2 cellular contexts compared by ENCODE assay signal in the genomic region with DNA sequence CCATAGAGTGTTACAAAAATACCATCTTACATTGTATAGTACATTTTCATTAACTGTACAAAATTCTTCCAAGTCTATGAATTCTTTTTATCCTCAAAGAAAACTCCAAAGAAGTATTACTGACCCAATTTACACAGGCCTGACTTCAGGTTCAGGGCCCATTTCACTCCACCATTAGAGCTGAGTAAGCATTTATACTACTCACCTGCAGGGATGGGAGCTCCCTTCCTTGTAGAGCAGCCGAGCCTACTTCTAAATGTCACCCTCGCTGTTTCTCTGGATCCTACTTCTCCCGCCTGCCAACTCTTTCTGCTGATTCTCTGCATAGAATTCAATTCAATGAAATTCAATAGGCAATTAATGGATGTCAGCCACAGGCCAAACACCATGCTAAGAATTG.
A peak's percentile ranks its signal among the peaks of the same experiment; 100 is the strongest.
TF ChIP-seq lines count a peak whose summit lies in the region.

No MANE protein-coding gene starts in this region.

TF ChIP-seq in A549, 52 proteins besides CTCF, POLR2A, EP300 and RAD21:
- TF ChIP-seq BHLHE40 (IDR thresholded peaks at IDR 0.05; ENCODE audit: low read depth, low read length) (no peak), MAFK (IDR thresholded peaks at IDR 0.05; ENCODE audit: partially characterized antibody) (peak; percentile 36)

TF ChIP-seq in K562, 482 proteins besides CTCF, POLR2A, EP300 and RAD21:
- TF ChIP-seq MAFF (IDR thresholded peaks at IDR 0.05; ENCODE audit: low read length): peak; percentile 94
- 0 out of 4 replicates have a peak, but pooled peaks of 1 of the 2 experiments have one; percentile 2 for TF ChIP-seq FOXA3 (CRISPR knock-in tag; conservative IDR thresholded peaks at IDR 0.05 in 1 of 2, IDR thresholded peaks at IDR 0.05 in 1 of 2)
- TF ChIP-seq HES1 (IDR thresholded peaks at IDR 0.05; ENCODE audit: low read depth): no peak
- no peak for TF ChIP-seq SMARCA4 (IDR thresholded peaks at IDR 0.05)
- no peak for TF ChIP-seq ZNF41 (CRISPR knock-in tag; conservative IDR thresholded peaks at IDR 0.05)
- peak; percentile 92 for TF ChIP-seq MAFK (IDR thresholded peaks at IDR 0.05; ENCODE audit: low read length)
- TF ChIP-seq, protein P1, sequence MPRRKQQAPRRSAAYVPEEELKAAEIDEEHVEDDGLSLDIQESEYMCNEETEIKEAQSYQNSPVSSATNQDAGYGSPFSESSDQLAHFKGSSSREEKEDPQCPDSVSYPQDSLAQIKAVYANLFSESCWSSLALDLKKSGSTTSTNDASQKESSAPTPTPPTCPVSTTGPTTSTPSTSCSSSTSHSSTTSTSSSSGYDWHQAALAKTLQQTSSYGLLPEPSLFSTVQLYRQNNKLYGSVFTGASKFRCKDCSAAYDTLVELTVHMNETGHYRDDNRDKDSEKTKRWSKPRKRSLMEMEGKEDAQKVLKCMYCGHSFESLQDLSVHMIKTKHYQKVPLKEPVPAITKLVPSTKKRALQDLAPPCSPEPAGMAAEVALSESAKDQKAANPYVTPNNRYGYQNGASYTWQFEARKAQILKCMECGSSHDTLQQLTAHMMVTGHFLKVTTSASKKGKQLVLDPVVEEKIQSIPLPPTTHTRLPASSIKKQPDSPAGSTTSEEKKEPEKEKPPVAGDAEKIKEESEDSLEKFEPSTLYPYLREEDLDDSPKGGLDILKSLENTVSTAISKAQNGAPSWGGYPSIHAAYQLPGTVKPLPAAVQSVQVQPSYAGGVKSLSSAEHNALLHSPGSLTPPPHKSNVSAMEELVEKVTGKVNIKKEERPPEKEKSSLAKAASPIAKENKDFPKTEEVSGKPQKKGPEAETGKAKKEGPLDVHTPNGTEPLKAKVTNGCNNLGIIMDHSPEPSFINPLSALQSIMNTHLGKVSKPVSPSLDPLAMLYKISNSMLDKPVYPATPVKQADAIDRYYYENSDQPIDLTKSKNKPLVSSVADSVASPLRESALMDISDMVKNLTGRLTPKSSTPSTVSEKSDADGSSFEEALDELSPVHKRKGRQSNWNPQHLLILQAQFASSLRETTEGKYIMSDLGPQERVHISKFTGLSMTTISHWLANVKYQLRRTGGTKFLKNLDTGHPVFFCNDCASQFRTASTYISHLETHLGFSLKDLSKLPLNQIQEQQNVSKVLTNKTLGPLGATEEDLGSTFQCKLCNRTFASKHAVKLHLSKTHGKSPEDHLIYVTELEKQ (CRISPR knock-in tag; IDR thresholded peaks at IDR 0.05): no peak
- peak; percentile 89 for TF ChIP-seq ZNF316 (IDR thresholded peaks at IDR 0.05)
- TF ChIP-seq CREB3L1 (IDR thresholded peaks at IDR 0.05; ENCODE audit: borderline replicate concordance, low read depth): no peak
- 0 out of 2 replicates have a peak, but pooled peaks have one; percentile 3 for TF ChIP-seq ZNF444 (CRISPR knock-in tag; IDR thresholded peaks at IDR 0.05)
- TF ChIP-seq ZNF551 (CRISPR knock-in tag; IDR thresholded peaks at IDR 0.05): no peak
- no peak for TF ChIP-seq CGGBP1 (CRISPR knock-in tag; IDR thresholded peaks at IDR 0.05)
- no peak for TF ChIP-seq THRAP3 (IDR thresholded peaks at IDR 0.05; ENCODE audit: borderline replicate concordance)
- TF ChIP-seq C11orf30 (IDR thresholded peaks at IDR 0.05; ENCODE audit: low read depth): peak; percentile 75
- 0 out of 4 replicates have a peak, but pooled peaks of 1 of the 2 experiments have one; percentile 1 for TF ChIP-seq MNT (conservative IDR thresholded peaks at IDR 0.05)
- TF ChIP-seq ZFP36 (IDR thresholded peaks at IDR 0.05; ENCODE audit: low read depth, low read length, partially characterized antibody): no peak
- TF ChIP-seq BACH1 (tag; IDR thresholded peaks at IDR 0.05): 0 out of 2 replicates have a peak, but pooled peaks have one; percentile 14
- TF ChIP-seq, protein P2, sequence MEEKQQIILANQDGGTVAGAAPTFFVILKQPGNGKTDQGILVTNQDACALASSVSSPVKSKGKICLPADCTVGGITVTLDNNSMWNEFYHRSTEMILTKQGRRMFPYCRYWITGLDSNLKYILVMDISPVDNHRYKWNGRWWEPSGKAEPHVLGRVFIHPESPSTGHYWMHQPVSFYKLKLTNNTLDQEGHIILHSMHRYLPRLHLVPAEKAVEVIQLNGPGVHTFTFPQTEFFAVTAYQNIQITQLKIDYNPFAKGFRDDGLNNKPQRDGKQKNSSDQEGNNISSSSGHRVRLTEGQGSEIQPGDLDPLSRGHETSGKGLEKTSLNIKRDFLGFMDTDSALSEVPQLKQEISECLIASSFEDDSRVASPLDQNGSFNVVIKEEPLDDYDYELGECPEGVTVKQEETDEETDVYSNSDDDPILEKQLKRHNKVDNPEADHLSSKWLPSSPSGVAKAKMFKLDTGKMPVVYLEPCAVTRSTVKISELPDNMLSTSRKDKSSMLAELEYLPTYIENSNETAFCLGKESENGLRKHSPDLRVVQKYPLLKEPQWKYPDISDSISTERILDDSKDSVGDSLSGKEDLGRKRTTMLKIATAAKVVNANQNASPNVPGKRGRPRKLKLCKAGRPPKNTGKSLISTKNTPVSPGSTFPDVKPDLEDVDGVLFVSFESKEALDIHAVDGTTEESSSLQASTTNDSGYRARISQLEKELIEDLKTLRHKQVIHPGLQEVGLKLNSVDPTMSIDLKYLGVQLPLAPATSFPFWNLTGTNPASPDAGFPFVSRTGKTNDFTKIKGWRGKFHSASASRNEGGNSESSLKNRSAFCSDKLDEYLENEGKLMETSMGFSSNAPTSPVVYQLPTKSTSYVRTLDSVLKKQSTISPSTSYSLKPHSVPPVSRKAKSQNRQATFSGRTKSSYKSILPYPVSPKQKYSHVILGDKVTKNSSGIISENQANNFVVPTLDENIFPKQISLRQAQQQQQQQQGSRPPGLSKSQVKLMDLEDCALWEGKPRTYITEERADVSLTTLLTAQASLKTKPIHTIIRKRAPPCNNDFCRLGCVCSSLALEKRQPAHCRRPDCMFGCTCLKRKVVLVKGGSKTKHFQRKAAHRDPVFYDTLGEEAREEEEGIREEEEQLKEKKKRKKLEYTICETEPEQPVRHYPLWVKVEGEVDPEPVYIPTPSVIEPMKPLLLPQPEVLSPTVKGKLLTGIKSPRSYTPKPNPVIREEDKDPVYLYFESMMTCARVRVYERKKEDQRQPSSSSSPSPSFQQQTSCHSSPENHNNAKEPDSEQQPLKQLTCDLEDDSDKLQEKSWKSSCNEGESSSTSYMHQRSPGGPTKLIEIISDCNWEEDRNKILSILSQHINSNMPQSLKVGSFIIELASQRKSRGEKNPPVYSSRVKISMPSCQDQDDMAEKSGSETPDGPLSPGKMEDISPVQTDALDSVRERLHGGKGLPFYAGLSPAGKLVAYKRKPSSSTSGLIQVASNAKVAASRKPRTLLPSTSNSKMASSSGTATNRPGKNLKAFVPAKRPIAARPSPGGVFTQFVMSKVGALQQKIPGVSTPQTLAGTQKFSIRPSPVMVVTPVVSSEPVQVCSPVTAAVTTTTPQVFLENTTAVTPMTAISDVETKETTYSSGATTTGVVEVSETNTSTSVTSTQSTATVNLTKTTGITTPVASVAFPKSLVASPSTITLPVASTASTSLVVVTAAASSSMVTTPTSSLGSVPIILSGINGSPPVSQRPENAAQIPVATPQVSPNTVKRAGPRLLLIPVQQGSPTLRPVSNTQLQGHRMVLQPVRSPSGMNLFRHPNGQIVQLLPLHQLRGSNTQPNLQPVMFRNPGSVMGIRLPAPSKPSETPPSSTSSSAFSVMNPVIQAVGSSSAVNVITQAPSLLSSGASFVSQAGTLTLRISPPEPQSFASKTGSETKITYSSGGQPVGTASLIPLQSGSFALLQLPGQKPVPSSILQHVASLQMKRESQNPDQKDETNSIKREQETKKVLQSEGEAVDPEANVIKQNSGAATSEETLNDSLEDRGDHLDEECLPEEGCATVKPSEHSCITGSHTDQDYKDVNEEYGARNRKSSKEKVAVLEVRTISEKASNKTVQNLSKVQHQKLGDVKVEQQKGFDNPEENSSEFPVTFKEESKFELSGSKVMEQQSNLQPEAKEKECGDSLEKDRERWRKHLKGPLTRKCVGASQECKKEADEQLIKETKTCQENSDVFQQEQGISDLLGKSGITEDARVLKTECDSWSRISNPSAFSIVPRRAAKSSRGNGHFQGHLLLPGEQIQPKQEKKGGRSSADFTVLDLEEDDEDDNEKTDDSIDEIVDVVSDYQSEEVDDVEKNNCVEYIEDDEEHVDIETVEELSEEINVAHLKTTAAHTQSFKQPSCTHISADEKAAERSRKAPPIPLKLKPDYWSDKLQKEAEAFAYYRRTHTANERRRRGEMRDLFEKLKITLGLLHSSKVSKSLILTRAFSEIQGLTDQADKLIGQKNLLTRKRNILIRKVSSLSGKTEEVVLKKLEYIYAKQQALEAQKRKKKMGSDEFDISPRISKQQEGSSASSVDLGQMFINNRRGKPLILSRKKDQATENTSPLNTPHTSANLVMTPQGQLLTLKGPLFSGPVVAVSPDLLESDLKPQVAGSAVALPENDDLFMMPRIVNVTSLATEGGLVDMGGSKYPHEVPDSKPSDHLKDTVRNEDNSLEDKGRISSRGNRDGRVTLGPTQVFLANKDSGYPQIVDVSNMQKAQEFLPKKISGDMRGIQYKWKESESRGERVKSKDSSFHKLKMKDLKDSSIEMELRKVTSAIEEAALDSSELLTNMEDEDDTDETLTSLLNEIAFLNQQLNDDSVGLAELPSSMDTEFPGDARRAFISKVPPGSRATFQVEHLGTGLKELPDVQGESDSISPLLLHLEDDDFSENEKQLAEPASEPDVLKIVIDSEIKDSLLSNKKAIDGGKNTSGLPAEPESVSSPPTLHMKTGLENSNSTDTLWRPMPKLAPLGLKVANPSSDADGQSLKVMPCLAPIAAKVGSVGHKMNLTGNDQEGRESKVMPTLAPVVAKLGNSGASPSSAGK (IDR thresholded peaks at IDR 0.05): no peak
- no peak for TF ChIP-seq CHD4 (IDR thresholded peaks at IDR 0.05; ENCODE audit: insufficient read depth, insufficient replicate concordance, low read depth, low read length, poor library complexity, severe bottlenecking)
